In the genomic region with DNA sequence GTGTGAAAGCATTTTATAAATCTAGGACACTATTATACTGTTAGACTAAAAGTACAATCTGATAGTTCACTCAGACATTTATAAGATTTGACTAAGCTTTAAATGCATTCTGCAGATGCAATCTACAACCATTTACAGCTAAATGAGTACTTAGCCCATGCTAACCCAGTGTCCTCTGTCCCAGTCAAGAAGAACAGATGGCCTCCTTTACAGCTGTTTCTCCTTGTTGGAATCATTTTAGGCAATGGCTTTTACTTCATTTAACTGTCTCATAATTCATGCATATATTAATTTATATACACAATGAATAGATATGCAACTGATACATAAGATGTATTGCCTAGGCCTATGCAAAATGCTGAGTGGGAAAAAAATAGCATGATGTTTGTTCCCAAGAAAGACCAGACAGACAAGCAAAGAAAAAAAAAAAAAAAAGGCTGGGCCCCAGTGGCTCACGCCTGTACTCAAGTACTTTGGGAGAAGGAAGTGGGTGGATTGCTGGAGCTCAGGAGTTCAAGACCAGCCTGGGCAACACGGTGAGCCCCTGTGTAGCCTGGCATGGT, we compare ENCODE assay signal across 27 cellular contexts.
"Had no signal": no experiment of that assay in that cellular context is flagged by ENCODE, and none has a peak within 500 bp of the region (broad histone marks: within the 10 kb centered on the region; RNA-seq: fewer than 3 reads in every experiment).

No MANE protein-coding gene starts in this region.

- H3K4me3 ChIP-seq: heart left ventricle, neural progenitor cell, testis, transverse colon had no signal

- H3K27me3 ChIP-seq: heart left ventricle, neural progenitor cell, testis, transverse colon had no signal

- H3K27me3 Mint-ChIP-seq: activated CD4-positive, alpha-beta memory T cell treated with anti-CD3 and anti-CD28 coated beads for 36 hours; activated naive CD8-positive, alpha-beta T cell treated with anti-CD3 and anti-CD28 coated beads, Interleukin-2, amount 50 U/mL, for 24 hours; activated T-helper 17 cell treated with anti-CD3 and anti-CD28 coated beads, Interleukin-2, amount 50 U/mL, for 72 hours had no signal

- H3K9me3 Mint-ChIP-seq: activated CD4-positive, alpha-beta memory T cell treated with anti-CD3 and anti-CD28 coated beads for 36 hours; activated naive CD4-positive, alpha-beta T cell treated with anti-CD3 and anti-CD28 coated beads, Interleukin-2, amount 50 U/mL, for 24 hours; activated naive CD8-positive, alpha-beta T cell treated with anti-CD3 and anti-CD28 coated beads, Interleukin-2, amount 50 U/mL, for 24 hours; activated T-cell treated with anti-CD3 and anti-CD28 coated beads, Interleukin-2, amount 50 U/mL, for 4 hours; activated T-helper 17 cell treated with anti-CD3 and anti-CD28 coated beads, Interleukin-2, amount 50 U/mL, for 72 hours; natural killer cell; neural progenitor cell; T-helper 2 cell treated with Interferon-gamma antibody and Interleukin-4, amounts not matched to agents 5 μg/mL and 100 μg/mL, for 36 hours had no signal

- H3K9ac ChIP-seq: neural progenitor cell had no signal

- DNase-seq: activated CD4-positive, alpha-beta memory T cell treated with anti-CD3 and anti-CD28 coated beads for 36 hours; activated CD4-positive, alpha-beta T cell treated with anti-CD3 and anti-CD28 coated beads for 48 hours; activated CD8-positive, alpha-beta memory T cell treated with anti-CD3 and anti-CD28 coated beads, Interleukin-2, amount 50 U/mL, for 48 hours; activated gamma-delta T cell treated with Interleukin-2 at 50 U/mL for 16 hours; activated naive CD8-positive, alpha-beta T cell treated with anti-CD3 and anti-CD28 coated beads, Interleukin-2, amount 50 U/mL, for 24 hours; activated T-cell treated with anti-CD3 and anti-CD28 coated beads, Interleukin-2, amount 50 U/mL, for 4 hours; amygdala; caudate nucleus; cortex of kidney; foreskin fibroblast; heart left ventricle; hypothalamus; immature natural killer cell; kidney; left colon; natural killer cell; right cardiac atrium; stimulated activated CD4-positive, alpha-beta T cell treated with anti-CD3 and anti-CD28 coated beads, Interleukin-2, amount 100 ng/mL, for 48 hours; stimulated activated naive CD8-positive, alpha-beta T cell treated with anti-CD3 and anti-CD28 coated beads, Interleukin-15, Interleukin-2, amounts not matched to agents 100 U/mL and 50 U/mL, for 24 hours; T-helper 1 cell; testis; transverse colon had no signal

- ATAC-seq: activated naive CD8-positive, alpha-beta T cell treated with anti-CD3 and anti-CD28 coated beads, Interleukin-2, amount 50 U/mL, for 24 hours; activated T-cell treated with anti-CD3 and anti-CD28 coated beads, Interleukin-2, amount 50 U/mL, for 4 hours; activated T-helper 17 cell treated with anti-CD3 and anti-CD28 coated beads, Interleukin-2, amount 50 U/mL, for 72 hours; esophagus mucosa; heart left ventricle; left colon; natural killer cell; right cardiac atrium; stimulated activated naive CD8-positive, alpha-beta T cell treated with anti-CD3 and anti-CD28 coated beads, Interleukin-15, Interleukin-2, amounts not matched to agents 100 U/mL and 50 U/mL, for 24 hours had no signal

- H2AFZ ChIP-seq: neural progenitor cell had no signal

- H3K4me3 Mint-ChIP-seq: activated CD4-positive, alpha-beta memory T cell treated with anti-CD3 and anti-CD28 coated beads for 36 hours; activated naive CD4-positive, alpha-beta T cell treated with anti-CD3 and anti-CD28 coated beads, Interleukin-2, amount 50 U/mL, for 24 hours; activated naive CD8-positive, alpha-beta T cell treated with anti-CD3 and anti-CD28 coated beads, Interleukin-2, amount 50 U/mL, for 24 hours; activated T-cell treated with anti-CD3 and anti-CD28 coated beads, Interleukin-2, amount 50 U/mL, for 4 hours; activated T-helper 17 cell treated with anti-CD3 and anti-CD28 coated beads, Interleukin-2, amount 50 U/mL, for 72 hours; immature natural killer cell; natural killer cell; neural progenitor cell; T-helper 2 cell treated with Interferon-gamma antibody and Interleukin-4, amounts not matched to agents 5 μg/mL and 100 μg/mL, for 36 hours had no signal

- H3K27ac ChIP-seq: heart left ventricle, neural progenitor cell, testis, transverse colon had no signal

- H3K27ac Mint-ChIP-seq: activated CD4-positive, alpha-beta memory T cell treated with anti-CD3 and anti-CD28 coated beads for 36 hours; activated naive CD4-positive, alpha-beta T cell treated with anti-CD3 and anti-CD28 coated beads, Interleukin-2, amount 50 U/mL, for 24 hours; activated naive CD8-positive, alpha-beta T cell treated with anti-CD3 and anti-CD28 coated beads, Interleukin-2, amount 50 U/mL, for 24 hours; activated T-helper 17 cell treated with anti-CD3 and anti-CD28 coated beads, Interleukin-2, amount 50 U/mL, for 72 hours; immature natural killer cell; natural killer cell; neural progenitor cell; T-helper 2 cell treated with Interferon-gamma antibody and Interleukin-4, amounts not matched to agents 5 μg/mL and 100 μg/mL, for 36 hours had no signal

- H3K4me2 ChIP-seq: neural progenitor cell had no signal

- H3K36me3 ChIP-seq: heart left ventricle, neural progenitor cell, transverse colon had no signal

- H3K36me3 Mint-ChIP-seq: activated CD4-positive, alpha-beta memory T cell treated with anti-CD3 and anti-CD28 coated beads for 36 hours; activated naive CD4-positive, alpha-beta T cell treated with anti-CD3 and anti-CD28 coated beads, Interleukin-2, amount 50 U/mL, for 24 hours; immature natural killer cell; natural killer cell; neural progenitor cell had no signal

- H3K4me1 ChIP-seq: heart left ventricle, testis, transverse colon had no signal

- H3K9me3 ChIP-seq: heart left ventricle, testis, transverse colon had no signal

- H3K4me1 Mint-ChIP-seq: activated naive CD4-positive, alpha-beta T cell treated with anti-CD3 and anti-CD28 coated beads, Interleukin-2, amount 50 U/mL, for 24 hours; activated naive CD8-positive, alpha-beta T cell treated with anti-CD3 and anti-CD28 coated beads, Interleukin-2, amount 50 U/mL, for 24 hours; activated T-helper 17 cell treated with anti-CD3 and anti-CD28 coated beads, Interleukin-2, amount 50 U/mL, for 72 hours; immature natural killer cell; natural killer cell; neural progenitor cell had no signal
